In the genomic region with DNA sequence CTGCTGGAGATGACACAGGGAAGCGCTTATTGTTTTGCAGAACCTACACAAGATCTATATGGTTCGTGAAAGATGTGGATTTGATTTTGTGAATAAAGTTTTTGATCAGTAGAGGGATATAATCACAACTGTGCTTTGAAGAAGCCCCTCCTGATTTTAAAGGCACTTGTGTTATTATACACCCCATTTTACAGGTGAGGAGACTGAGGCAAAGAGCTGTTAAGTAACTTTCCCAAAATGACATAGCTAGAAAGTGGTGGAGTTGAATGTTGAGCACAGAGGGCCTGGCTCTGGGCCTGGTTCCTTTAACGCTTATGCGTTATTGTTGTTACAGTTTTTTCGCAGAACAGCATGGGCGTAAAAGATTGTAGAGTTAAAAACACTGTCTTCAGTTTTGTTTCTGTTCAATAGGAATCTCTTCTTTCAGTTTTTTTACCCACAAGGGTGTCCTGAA, we compare ENCODE assay signal across 2 cellular contexts.
TF ChIP-seq lines count a peak whose summit lies in the region.

No MANE protein-coding gene starts in this region.

TF ChIP-seq in SK-N-SH, 30 proteins besides CTCF, POLR2A, EP300 and RAD21 (continued from another document):
- TF ChIP-seq, protein P1, sequence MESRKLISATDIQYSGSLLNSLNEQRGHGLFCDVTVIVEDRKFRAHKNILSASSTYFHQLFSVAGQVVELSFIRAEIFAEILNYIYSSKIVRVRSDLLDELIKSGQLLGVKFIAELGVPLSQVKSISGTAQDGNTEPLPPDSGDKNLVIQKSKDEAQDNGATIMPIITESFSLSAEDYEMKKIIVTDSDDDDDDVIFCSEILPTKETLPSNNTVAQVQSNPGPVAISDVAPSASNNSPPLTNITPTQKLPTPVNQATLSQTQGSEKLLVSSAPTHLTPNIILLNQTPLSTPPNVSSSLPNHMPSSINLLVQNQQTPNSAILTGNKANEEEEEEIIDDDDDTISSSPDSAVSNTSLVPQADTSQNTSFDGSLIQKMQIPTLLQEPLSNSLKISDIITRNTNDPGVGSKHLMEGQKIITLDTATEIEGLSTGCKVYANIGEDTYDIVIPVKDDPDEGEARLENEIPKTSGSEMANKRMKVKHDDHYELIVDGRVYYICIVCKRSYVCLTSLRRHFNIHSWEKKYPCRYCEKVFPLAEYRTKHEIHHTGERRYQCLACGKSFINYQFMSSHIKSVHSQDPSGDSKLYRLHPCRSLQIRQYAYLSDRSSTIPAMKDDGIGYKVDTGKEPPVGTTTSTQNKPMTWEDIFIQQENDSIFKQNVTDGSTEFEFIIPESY (IDR thresholded peaks at IDR 0.05; ENCODE audit: borderline replicate concordance, low read depth): no peak
- TF ChIP-seq FOSL2 (IDR thresholded peaks at IDR 0.05; ENCODE audit: borderline replicate concordance, low read depth): no peak
TF ChIP-seq in SK-N-SH: peak in this region for 0.

TF ChIP-seq in SK-N-SH treated with all-trans-retinoic acid at 6 μM for 48 hours, 23 proteins besides CTCF, POLR2A, EP300 and RAD21 (continued from another document):
- TF ChIP-seq, protein P2, sequence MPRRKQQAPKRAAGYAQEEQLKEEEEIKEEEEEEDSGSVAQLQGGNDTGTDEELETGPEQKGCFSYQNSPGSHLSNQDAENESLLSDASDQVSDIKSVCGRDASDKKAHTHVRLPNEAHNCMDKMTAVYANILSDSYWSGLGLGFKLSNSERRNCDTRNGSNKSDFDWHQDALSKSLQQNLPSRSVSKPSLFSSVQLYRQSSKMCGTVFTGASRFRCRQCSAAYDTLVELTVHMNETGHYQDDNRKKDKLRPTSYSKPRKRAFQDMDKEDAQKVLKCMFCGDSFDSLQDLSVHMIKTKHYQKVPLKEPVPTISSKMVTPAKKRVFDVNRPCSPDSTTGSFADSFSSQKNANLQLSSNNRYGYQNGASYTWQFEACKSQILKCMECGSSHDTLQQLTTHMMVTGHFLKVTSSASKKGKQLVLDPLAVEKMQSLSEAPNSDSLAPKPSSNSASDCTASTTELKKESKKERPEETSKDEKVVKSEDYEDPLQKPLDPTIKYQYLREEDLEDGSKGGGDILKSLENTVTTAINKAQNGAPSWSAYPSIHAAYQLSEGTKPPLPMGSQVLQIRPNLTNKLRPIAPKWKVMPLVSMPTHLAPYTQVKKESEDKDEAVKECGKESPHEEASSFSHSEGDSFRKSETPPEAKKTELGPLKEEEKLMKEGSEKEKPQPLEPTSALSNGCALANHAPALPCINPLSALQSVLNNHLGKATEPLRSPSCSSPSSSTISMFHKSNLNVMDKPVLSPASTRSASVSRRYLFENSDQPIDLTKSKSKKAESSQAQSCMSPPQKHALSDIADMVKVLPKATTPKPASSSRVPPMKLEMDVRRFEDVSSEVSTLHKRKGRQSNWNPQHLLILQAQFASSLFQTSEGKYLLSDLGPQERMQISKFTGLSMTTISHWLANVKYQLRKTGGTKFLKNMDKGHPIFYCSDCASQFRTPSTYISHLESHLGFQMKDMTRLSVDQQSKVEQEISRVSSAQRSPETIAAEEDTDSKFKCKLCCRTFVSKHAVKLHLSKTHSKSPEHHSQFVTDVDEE (CRISPR knock-in tag; IDR thresholded peaks at IDR 0.05): no peak
- TF ChIP-seq RARB (CRISPR knock-in tag; IDR thresholded peaks at IDR 0.05) (no peak), ZNF70 (CRISPR knock-in tag; IDR thresholded peaks at IDR 0.05) (no peak), PPARA (CRISPR knock-in tag; IDR thresholded peaks at IDR 0.05; ENCODE audit: borderline replicate concordance) (no peak), ISL1 (CRISPR knock-in tag; IDR thresholded peaks at IDR 0.05) (no peak), ZFP3 (CRISPR knock-in tag; IDR thresholded peaks at IDR 0.05) (no peak), ZC3H10 (CRISPR knock-in tag; IDR thresholded peaks at IDR 0.05) (no peak)
- TF ChIP-seq, protein P3, sequence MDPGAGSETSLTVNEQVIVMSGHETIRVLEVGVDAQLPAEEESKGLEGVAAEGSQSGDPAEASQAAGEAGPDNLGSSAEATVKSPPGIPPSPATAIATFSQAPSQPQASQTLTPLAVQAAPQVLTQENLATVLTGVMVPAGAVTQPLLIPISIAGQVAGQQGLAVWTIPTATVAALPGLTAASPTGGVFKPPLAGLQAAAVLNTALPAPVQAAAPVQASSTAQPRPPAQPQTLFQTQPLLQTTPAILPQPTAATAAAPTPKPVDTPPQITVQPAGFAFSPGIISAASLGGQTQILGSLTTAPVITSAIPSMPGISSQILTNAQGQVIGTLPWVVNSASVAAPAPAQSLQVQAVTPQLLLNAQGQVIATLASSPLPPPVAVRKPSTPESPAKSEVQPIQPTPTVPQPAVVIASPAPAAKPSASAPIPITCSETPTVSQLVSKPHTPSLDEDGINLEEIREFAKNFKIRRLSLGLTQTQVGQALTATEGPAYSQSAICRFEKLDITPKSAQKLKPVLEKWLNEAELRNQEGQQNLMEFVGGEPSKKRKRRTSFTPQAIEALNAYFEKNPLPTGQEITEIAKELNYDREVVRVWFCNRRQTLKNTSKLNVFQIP (CRISPR knock-in tag; IDR thresholded peaks at IDR 0.05; ENCODE audit: borderline replicate concordance, low read depth): no peak
